In the genomic region with DNA sequence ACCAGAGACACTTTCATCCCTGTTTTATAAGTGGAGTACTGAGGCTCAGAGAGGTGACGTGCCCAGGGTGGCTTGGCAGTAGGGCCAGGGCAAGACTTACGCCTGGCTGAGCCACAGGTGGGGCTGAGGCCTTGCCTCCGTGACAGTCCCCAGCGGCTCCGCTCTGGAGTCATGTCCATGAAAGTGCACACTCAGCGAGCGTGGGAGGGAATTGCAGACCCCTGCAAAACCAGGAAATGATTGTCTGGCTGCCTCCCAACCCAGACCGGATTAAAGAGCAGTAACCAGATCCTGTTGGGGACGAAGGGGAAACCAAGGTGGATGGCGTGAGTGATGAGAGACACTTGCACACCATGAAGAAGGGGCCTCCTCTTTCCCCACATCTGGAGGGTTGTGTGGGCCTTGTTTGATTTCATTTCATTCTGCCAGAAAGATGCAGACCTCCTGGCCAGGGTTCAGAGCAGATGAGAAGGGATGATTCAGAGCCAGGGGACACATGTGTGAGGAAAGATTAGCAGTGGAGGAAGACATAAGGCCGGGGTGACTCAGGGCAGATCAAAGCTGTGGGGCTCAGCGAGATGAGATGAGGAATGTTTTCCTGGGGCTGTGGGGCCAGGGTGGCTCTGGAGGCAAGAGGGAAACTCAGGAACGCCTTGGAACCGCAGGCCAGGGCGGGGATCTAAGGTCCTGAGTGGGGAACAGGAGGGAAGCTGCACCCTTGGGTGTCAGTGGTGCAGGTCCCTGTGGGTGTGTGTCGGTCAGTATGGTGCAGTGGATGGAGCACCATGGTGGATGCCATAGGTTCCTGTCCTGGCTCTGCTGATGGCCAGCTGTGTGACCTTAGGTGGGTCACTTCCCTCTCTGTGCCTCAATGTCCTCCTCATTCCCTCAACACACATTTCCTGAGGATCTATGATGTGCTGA, we compare ENCODE assay signal across 11 cellular contexts. TPM values are rescaled to one million over a fixed set of nuclear protein-coding genes. Genes with fewer than 3 reads are reported as not detected.
DNase-seq lines count a peak whose midpoint lies in the region; ATAC-seq and TF ChIP-seq lines count a peak whose summit lies in the region.
"Had no signal": no experiment of that assay in that cellular context is flagged by ENCODE, and none has a peak within 500 bp of the region (broad histone marks: within the 10 kb centered on the region; RNA-seq: fewer than 3 reads in every experiment).

No MANE protein-coding gene starts in this region.

- TF ChIP-seq POLR2A in thyroid gland (IDR thresholded peaks at IDR 0.05), result no peak

- no peak for TF ChIP-seq CTCF in endodermal cell (conservative IDR thresholded peaks at IDR 0.05)
- TF ChIP-seq CTCF in thyroid gland (IDR thresholded peaks at IDR 0.05), result no peak

- no peak overlapping the region for H3K4me3 Mint-ChIP-seq in endodermal cell

- DNase-seq in CMK (ENCODE audit: low read depth), result peak; percentile 86
- DNase-seq in NCI-H226, result peak; percentile 53
- DNase-seq in endodermal cell, result no peak
- peak; percentile 77 for DNase-seq in non-pigmented ciliary epithelial cell (ENCODE audit: low read depth)
- no peak for DNase-seq in 8988T
- no peak for DNase-seq in thyroid gland
- no peak for DNase-seq in activated T-cell treated with anti-CD3 and anti-CD28 coated beads, Interleukin-2, amount 50 U/mL, for 1 hour
- DNase-seq: caudate nucleus had no signal

- H3K9me3 Mint-ChIP-seq in endodermal cell, result no peaks in the 10 kb centered on the region

- H3K27ac Mint-ChIP-seq in endodermal cell, result peak overlapping the region; percentile 4

- H3K36me3 Mint-ChIP-seq in endodermal cell (ENCODE audit: low read depth), result no peaks in the 10 kb centered on the region

- H3K4me3 ChIP-seq in endodermal cell (ENCODE audit: low read length), result no peak overlapping the region
- no peak overlapping the region for H3K4me3 ChIP-seq in thyroid gland (replicated peaks in 1 of 3)
- H3K4me3 ChIP-seq: SK-N-MC had no signal

- H3K4me1 Mint-ChIP-seq in endodermal cell, result peaks cover 6% of the 10 kb centered on the region

- WGBS in endodermal cell (ENCODE audit: insufficient coverage in 1 of 2, insufficient read length in 1 of 2), 2 experiments, result 90 to 91% methylated on average over 12 to 16 of the region's 16 CpGs
- 68 to 73% methylated on average over 16 of the region's 16 CpGs for WGBS in thyroid gland, 2 donors

- no peaks in the 10 kb centered on the region for H3K27me3 Mint-ChIP-seq in endodermal cell (ENCODE audit: insufficient read depth)

- H3K4me1 ChIP-seq in endodermal cell (ENCODE audit: control insufficient read depth, insufficient read depth, low read length), result peaks cover 3% of the 10 kb centered on the region
- H3K4me1 ChIP-seq in thyroid gland, result no peaks in the 10 kb centered on the region

- no peak overlapping the region for H3K27ac ChIP-seq in endodermal cell (ENCODE audit: low read depth, low read length)
- no peak overlapping the region for H3K27ac ChIP-seq in thyroid gland
- H3K27ac ChIP-seq: neutrophil, SK-N-MC had no signal

- ATAC-seq in GM21390 (IDR thresholded peaks at IDR 0.05; ENCODE audit: unreplicated experiment), result no peak

- intact Hi-C loops in thyroid gland (cut with DNase I), result no loop called here

- H3K36me3 ChIP-seq in endodermal cell (ENCODE audit: control insufficient read depth, insufficient read depth, low read length) (no peaks in the 10 kb centered on the region), thyroid gland (no peaks in the 10 kb centered on the region)
- H3K36me3 ChIP-seq: neutrophil had no signal

- H3K9me3 ChIP-seq in endodermal cell (ENCODE audit: control insufficient read depth, low read length), result no peaks in the 10 kb centered on the region
- no peaks in the 10 kb centered on the region for H3K9me3 ChIP-seq in thyroid gland
- H3K9me3 ChIP-seq: neutrophil had no signal

- no peak overlapping the region for H3K9ac ChIP-seq in endodermal cell (ENCODE audit: extremely low read depth, low read length, poor library complexity, severe bottlenecking)

- no peaks in the 10 kb centered on the region for H3K27me3 ChIP-seq in endodermal cell (ENCODE audit: control insufficient read depth, insufficient read depth, low read length, poor library complexity, severe bottlenecking)
- no peaks in the 10 kb centered on the region for H3K27me3 ChIP-seq in thyroid gland

RNA-seq across cellular contexts. Expression of gene LRRC32, which starts 29.9 kb away (rescaled TPM):
- total RNA-seq in endodermal cell (1 to 10 TPM; 1.3 to 1.6 TPM), thyroid gland (10 to 100 TPM; 15.6 to 42.5 (median 17.9) TPM)
- 2.0 TPM for polyA plus RNA-seq in endodermal cell (2013, experiment 1 of 2)
- 2.2 TPM for polyA plus RNA-seq in endodermal cell (2013, experiment 2 of 2)

Comparison
In these comparisons a context has a peak if more than half of its experiments do, and no peak if none do; other contexts are left out.
1. DNase-seq: peak in CMK (single experiment), NCI-H226 (single experiment) and non-pigmented ciliary epithelial cell (single experiment); none in endodermal cell (single experiment), 8988T (single experiment), thyroid gland (0 of 2) and activated T-cell treated with anti-CD3 and anti-CD28 coated beads, Interleukin-2, amount 50 U/mL, for 1 hour (single experiment).
2. RNA of gene LRRC32, which starts 29.9 kb away (total RNA-seq): 15.6 to 42.5 TPM in thyroid gland; 1.3 to 1.6 TPM in endodermal cell; every median in the first group is over 4 times any median in the second.